In genomic region chr20:36951198-36951976, GRCh38 we compare ENCODE assay signal across 1 cellular context.
A peak's percentile ranks its signal among the peaks of the same experiment; 100 is the strongest.
TF ChIP-seq lines count a peak whose summit lies in the region.

SAMHD1 (minus strand) TSS chr20:36951708; CDS start chr20:36951643, 65 bp downstream.

TF ChIP-seq in HepG2, 621 proteins besides CTCF, POLR2A, EP300 and RAD21 (continued from another document and continues in another):
- TF ChIP-seq ZNF275 (CRISPR knock-in tag; IDR thresholded peaks at IDR 0.05; ENCODE audit: borderline replicate concordance): peak; percentile 72; the same call in 1 of the 2 replicates
- no peak for TF ChIP-seq GPN1 (CRISPR knock-in tag; IDR thresholded peaks at IDR 0.05; ENCODE audit: borderline replicate concordance)
- TF ChIP-seq FOXP1 (IDR thresholded peaks at IDR 0.05): no peak
- no peak for TF ChIP-seq FOXP1 (CRISPR knock-in tag; IDR thresholded peaks at IDR 0.05)
- no peak for TF ChIP-seq PBX2 (CRISPR knock-in tag; IDR thresholded peaks at IDR 0.05)
- peak; percentile 57 for TF ChIP-seq PCBP1 (IDR thresholded peaks at IDR 0.05; ENCODE audit: borderline replicate concordance, low read depth, low read length)
- TF ChIP-seq PHF8 (CRISPR knock-in tag; IDR thresholded peaks at IDR 0.05): peak; percentile 95
- TF ChIP-seq ZFP91 (CRISPR knock-in tag; IDR thresholded peaks at IDR 0.05; ENCODE audit: borderline replicate concordance): peak; percentile 98; the same call in 1 of the 2 replicates
- TF ChIP-seq CSRNP1 (CRISPR knock-in tag; IDR thresholded peaks at IDR 0.05): peak; percentile 95; the same call in 1 of the 2 replicates
- TF ChIP-seq CENPBD1 (CRISPR knock-in tag; IDR thresholded peaks at IDR 0.05; ENCODE audit: borderline replicate concordance, low read depth): no peak
- TF ChIP-seq HMGXB3 (CRISPR knock-in tag; IDR thresholded peaks at IDR 0.05; ENCODE audit: borderline replicate concordance): peak; percentile 84
- TF ChIP-seq ZBTB25 (CRISPR knock-in tag; IDR thresholded peaks at IDR 0.05): no peak
- TF ChIP-seq MBNL3 (CRISPR knock-in tag; conservative IDR thresholded peaks at IDR 0.05): no peak
- TF ChIP-seq POGZ (CRISPR knock-in tag; IDR thresholded peaks at IDR 0.05): peak; percentile 69
- no peak for TF ChIP-seq PBX3 (CRISPR knock-in tag; IDR thresholded peaks at IDR 0.05; ENCODE audit: borderline replicate concordance)
- TF ChIP-seq DZIP1 (CRISPR knock-in tag; IDR thresholded peaks at IDR 0.05): peak; percentile 26; the same call in 1 of the 2 replicates
- TF ChIP-seq SMARCE1 (IDR thresholded peaks at IDR 0.05; ENCODE audit: borderline replicate concordance): no peak
- TF ChIP-seq STAG1 (CRISPR knock-in tag; IDR thresholded peaks at IDR 0.05): no peak
- no peak for TF ChIP-seq SOX13 (IDR thresholded peaks at IDR 0.05)
- TF ChIP-seq SOX13 (CRISPR knock-in tag; conservative IDR thresholded peaks at IDR 0.05 in 1 of 2, IDR thresholded peaks at IDR 0.05 in 1 of 2): no peak; a peak in 1 of 4 replicates
- peak; percentile 61; the same call in 1 of the 2 replicates for TF ChIP-seq ZNF691 (CRISPR knock-in tag; IDR thresholded peaks at IDR 0.05; ENCODE audit: borderline replicate concordance, low read depth)
- no peak for TF ChIP-seq NFE2 (CRISPR knock-in tag; IDR thresholded peaks at IDR 0.05)
- TF ChIP-seq ATF7-NPFF (CRISPR knock-in tag; IDR thresholded peaks at IDR 0.05; ENCODE audit: low read depth): peak; percentile 19; the same call in 1 of the 2 replicates
- TF ChIP-seq KLF11 (CRISPR knock-in tag; IDR thresholded peaks at IDR 0.05): peak; percentile 57; the same call in 1 of the 2 replicates
- TF ChIP-seq ZNF337 (CRISPR knock-in tag; IDR thresholded peaks at IDR 0.05; ENCODE audit: borderline replicate concordance, low read depth): no peak
- TF ChIP-seq NFE2L1 (CRISPR knock-in tag; IDR thresholded peaks at IDR 0.05; ENCODE audit: borderline replicate concordance): peak; percentile 22; the same call in 1 of the 2 replicates
- TF ChIP-seq REST (IDR thresholded peaks at IDR 0.05; ENCODE audit: borderline replicate concordance in 1 of 2, low read depth in 1 of 2, low read length in 2 of 2): no peak
- no peak for TF ChIP-seq LCORL (IDR thresholded peaks at IDR 0.05)
- peak; percentile 75 for TF ChIP-seq LCORL (CRISPR knock-in tag; IDR thresholded peaks at IDR 0.05)
- TF ChIP-seq ZNF780A (CRISPR knock-in tag; IDR thresholded peaks at IDR 0.05): 0 out of 2 replicates have a peak, but pooled peaks have one; percentile 62
- TF ChIP-seq PATZ1 (CRISPR knock-in tag; IDR thresholded peaks at IDR 0.05): peak; percentile 78
- TF ChIP-seq TSC22D2 (CRISPR knock-in tag; IDR thresholded peaks at IDR 0.05; ENCODE audit: borderline replicate concordance): no peak
